ENCODE assay signal across 13 cellular contexts in the genomic region with DNA sequence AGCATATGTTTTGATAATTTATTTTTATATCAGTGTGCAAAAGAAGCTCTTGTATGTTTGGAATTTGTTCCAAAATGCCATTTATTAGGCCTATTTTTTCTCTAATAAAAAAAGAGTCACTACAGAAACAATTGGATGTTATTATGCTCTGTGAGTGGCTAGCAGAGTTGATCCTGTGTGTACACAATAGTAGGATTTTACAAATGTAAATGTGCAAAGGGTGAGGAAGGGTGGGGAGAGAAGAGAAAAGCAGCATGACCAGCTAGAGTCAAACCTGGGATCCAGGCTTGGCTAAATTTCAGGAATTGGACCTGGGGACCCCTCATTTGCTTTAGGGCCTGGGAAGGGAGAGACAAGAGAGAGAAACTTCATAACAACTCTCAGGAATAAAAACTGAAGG. TPM values are rescaled to one million over a fixed set of nuclear protein-coding genes. Genes with fewer than 3 reads are reported as not detected.
"Had no signal": no experiment of that assay in that cellular context is flagged by ENCODE, and none has a peak within 500 bp of the region (broad histone marks: within the 10 kb centered on the region; RNA-seq: fewer than 3 reads in every experiment).

No MANE protein-coding gene starts in this region.

- H3K4me3 Mint-ChIP-seq: activated B cell treated with CpG ODN at 0.5 μM for 24 hours; activated CD4-positive, alpha-beta T cell treated with anti-CD3 and anti-CD28 coated beads, Interleukin-2, amount 10 ng/mL, durations not matched to agents 24 days and 14 days; naive thymus-derived CD8-positive, alpha-beta T cell; stimulated activated naive CD8-positive, alpha-beta T cell treated with anti-CD3 and anti-CD28 coated beads, Interleukin-15, Interleukin-2, amounts not matched to agents 100 ng/mL and 50 ng/mL, for 24 hours had no signal

- H3K4me1 Mint-ChIP-seq: activated B cell treated with CpG ODN at 0.5 μM for 24 hours; activated CD4-positive, alpha-beta T cell treated with anti-CD3 and anti-CD28 coated beads, Interleukin-2, amount 10 ng/mL, durations not matched to agents 24 days and 14 days had no signal

- H3K4me3 ChIP-seq: coronary artery, testis had no signal

- H3K27ac ChIP-seq: coronary artery, epithelial cell of prostate, testis had no signal

- H3K27me3 ChIP-seq: testis had no signal

- H3K4me1 ChIP-seq: testis had no signal

- H3K27me3 Mint-ChIP-seq: activated B cell treated with CpG ODN at 0.5 μM for 24 hours; activated CD4-positive, alpha-beta T cell treated with anti-CD3 and anti-CD28 coated beads, Interleukin-2, amount 10 ng/mL, durations not matched to agents 24 days and 14 days; naive thymus-derived CD8-positive, alpha-beta T cell; stimulated activated naive CD8-positive, alpha-beta T cell treated with anti-CD3 and anti-CD28 coated beads, Interleukin-15, Interleukin-2, amounts not matched to agents 100 ng/mL and 50 ng/mL, for 24 hours had no signal

- ATAC-seq: left colon; naive thymus-derived CD8-positive, alpha-beta T cell had no signal

- H3K36me3 Mint-ChIP-seq: naive thymus-derived CD8-positive, alpha-beta T cell had no signal

- H3K9me3 ChIP-seq: testis had no signal

- H3K27ac Mint-ChIP-seq: activated B cell treated with CpG ODN at 0.5 μM for 24 hours; activated CD4-positive, alpha-beta T cell treated with anti-CD3 and anti-CD28 coated beads, Interleukin-2, amount 10 ng/mL, durations not matched to agents 24 days and 14 days; stimulated activated naive CD8-positive, alpha-beta T cell treated with anti-CD3 and anti-CD28 coated beads, Interleukin-15, Interleukin-2, amounts not matched to agents 100 ng/mL and 50 ng/mL, for 24 hours had no signal

- H3K9me3 Mint-ChIP-seq: activated CD4-positive, alpha-beta T cell treated with anti-CD3 and anti-CD28 coated beads, Interleukin-2, amount 10 ng/mL, durations not matched to agents 24 days and 14 days; naive thymus-derived CD8-positive, alpha-beta T cell; stimulated activated naive CD8-positive, alpha-beta T cell treated with anti-CD3 and anti-CD28 coated beads, Interleukin-15, Interleukin-2, amounts not matched to agents 100 ng/mL and 50 ng/mL, for 24 hours had no signal

- DNase-seq: activated B cell treated with CpG ODN at 0.5 μM for 24 hours; activated CD4-positive, alpha-beta T cell treated with anti-CD3 and anti-CD28 coated beads, Interleukin-2, amount 10 ng/mL, durations not matched to agents 24 days and 14 days; activated CD8-positive, alpha-beta memory T cell treated with anti-CD3 and anti-CD28 coated beads for 24 hours; activated naive CD4-positive, alpha-beta T cell treated with Interleukin-2 at 50 U/mL for 16 hours; central memory CD4-positive, alpha-beta T cell; effector memory CD4-positive, alpha-beta T cell; left colon; naive thymus-derived CD8-positive, alpha-beta T cell; stimulated activated CD4-positive, alpha-beta T cell treated with anti-CD3 and anti-CD28 coated beads, Interleukin-4, amount 100 ng/mL, for 24 hours; testis had no signal

RNA-seq across cellular contexts. Expression of gene SEMA3A, which starts 32.5 kb away (rescaled TPM):
- total RNA-seq: activated B cell treated with CpG ODN at 0.5 μM for 24 hours had no signal
